Comparison of ENCODE assay signal across 8 cellular contexts in the genomic region with DNA sequence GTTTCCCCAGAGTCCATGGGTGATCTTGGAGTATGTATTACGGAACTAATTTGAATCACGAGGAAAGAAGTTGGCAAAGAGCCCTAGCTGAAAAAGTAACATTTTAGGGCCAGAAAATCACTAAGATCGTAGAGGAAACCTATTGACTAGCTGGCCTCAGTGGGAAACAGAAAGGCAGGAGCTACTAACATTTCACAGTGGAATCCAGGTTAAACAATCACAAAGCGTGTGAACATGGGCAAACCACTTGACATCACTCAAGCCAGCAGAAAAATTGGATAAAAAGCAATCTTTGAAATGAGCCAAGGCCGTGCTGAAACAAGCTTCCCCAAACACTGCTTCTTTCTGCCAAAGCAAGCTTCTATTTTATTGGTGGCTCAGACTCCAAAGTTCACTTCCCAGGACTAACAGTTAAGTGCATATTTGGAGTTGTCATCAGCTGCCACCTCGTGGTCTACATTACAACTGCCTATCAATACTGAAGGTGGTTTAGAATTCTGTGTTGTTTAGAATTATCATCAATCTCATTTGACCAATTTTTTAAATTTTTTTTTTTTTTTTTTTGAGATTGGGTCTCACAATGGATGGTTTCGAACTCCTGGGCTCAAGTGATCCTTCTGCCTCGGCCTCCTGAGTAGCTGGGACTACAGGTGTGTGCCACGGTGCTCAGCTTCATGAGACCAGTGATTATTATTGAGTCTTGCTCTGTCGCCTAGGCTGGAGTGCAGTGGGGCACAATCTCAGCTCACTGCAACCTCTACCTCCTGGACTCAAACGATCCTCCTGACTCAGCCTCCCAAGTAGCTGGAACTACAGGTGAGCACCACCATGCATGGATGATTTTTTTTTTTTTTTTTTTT. TPM values are rescaled to one million over a fixed set of nuclear protein-coding genes. Genes with fewer than 3 reads are reported as not detected.
DNase-seq lines count a peak whose midpoint lies in the region; ATAC-seq and TF ChIP-seq lines count a peak whose summit lies in the region.

No MANE protein-coding gene starts in this region.

- POLR2A ChIA-PET in BJ (lab: Charles Lee) = interaction anchor here (0.6 to 1.5 kb wide), 3 partner anchors 11 to 55 kb away, joined by 3 to 16 read pairs (median 5); a partner anchor contains a TSS

- DNase-seq in BJ (ENCODE audit: low read depth) (no peak), GM23338 (ENCODE audit: low spot score) (peak; percentile 33), ovary (peak in 4 of 5 donors; percentile 43 to 73 (median 54)), HPDE6-E6E7 (ENCODE audit: extremely low spot score) (no peak)
- DNase-seq in activated naive CD8-positive, alpha-beta T cell treated with anti-CD3 and anti-CD28 coated beads for 36 hours = no peak

- H3K27ac Mint-ChIP-seq in GM23338 = peak overlapping the region; percentile 67; the same call in 1 of the 2 replicates
- H3K27ac Mint-ChIP-seq in activated naive CD8-positive, alpha-beta T cell treated with anti-CD3 and anti-CD28 coated beads for 36 hours = peak overlapping the region; percentile 16

- H3K9me3 ChIP-seq in OCI-LY3 (ENCODE audit: insufficient read depth, low read length) = no peaks in the 10 kb centered on the region
- no peaks in the 10 kb centered on the region for H3K9me3 ChIP-seq in gastroesophageal sphincter
- H3K9me3 ChIP-seq in ovary = no peaks in the 10 kb centered on the region

- no peaks in the 10 kb centered on the region; the same call in 2 of the 3 replicates for H3K9me3 Mint-ChIP-seq in GM23338
- no peaks in the 10 kb centered on the region for H3K9me3 Mint-ChIP-seq in activated naive CD8-positive, alpha-beta T cell treated with anti-CD3 and anti-CD28 coated beads for 36 hours

- peaks cover 3% of the 10 kb centered on the region; the same call in 1 of the 3 replicates for H3K4me1 Mint-ChIP-seq in GM23338
- peaks cover 33% of the 10 kb centered on the region for H3K4me1 Mint-ChIP-seq in activated naive CD8-positive, alpha-beta T cell treated with anti-CD3 and anti-CD28 coated beads for 36 hours

- no peaks in the 10 kb centered on the region for H3K27me3 ChIP-seq in BJ (ENCODE audit: control insufficient read depth, insufficient read depth, low read length)
- H3K27me3 ChIP-seq in GM23338 (ENCODE audit: insufficient read depth) = no peaks in the 10 kb centered on the region
- no peaks in the 10 kb centered on the region for H3K27me3 ChIP-seq in OCI-LY3 (ENCODE audit: low read depth, low read length)
- H3K27me3 ChIP-seq in gastroesophageal sphincter = no peaks in the 10 kb centered on the region
- no peaks in the 10 kb centered on the region for H3K27me3 ChIP-seq in ovary

- CTCF ChIA-PET in BJ (lab: Yijun Ruan, JAX) = interaction anchor here (0.7 to 5.5 kb wide), 12 partner anchors 10 to 252 kb away, joined by 3 to 36 read pairs (median 4); a partner anchor contains a TSS

- H3K4me2 ChIP-seq in GM23338 = no peak overlapping the region
- no peak overlapping the region for H3K4me2 ChIP-seq in OCI-LY3 (ENCODE audit: low read length)

- H3K27ac ChIP-seq in GM23338 (ENCODE audit: low read depth) (peak overlapping the region; percentile 64), OCI-LY3 (ENCODE audit: low read length) (no peak overlapping the region), gastroesophageal sphincter (peak overlapping the region; percentile 43 to 77 (median 68)), ovary (peak overlapping the region; percentile 45 to 53)

- peaks cover 57% of the 10 kb centered on the region for H3K36me3 Mint-ChIP-seq in GM23338 (ENCODE audit: low read depth)
- H3K36me3 Mint-ChIP-seq in activated naive CD8-positive, alpha-beta T cell treated with anti-CD3 and anti-CD28 coated beads for 36 hours = peaks cover 44% of the 10 kb centered on the region

- peaks cover 46% of the 10 kb centered on the region for H3F3A ChIP-seq in GM23338 (replicated peaks; ENCODE audit: low read depth)

- H3K4me3 Mint-ChIP-seq in GM23338 = no peak overlapping the region
- H3K4me3 Mint-ChIP-seq in activated naive CD8-positive, alpha-beta T cell treated with anti-CD3 and anti-CD28 coated beads for 36 hours = no peak overlapping the region

- H3K79me2 ChIP-seq in GM23338 (replicated peaks; ENCODE audit: insufficient read depth) = peaks cover 9% of the 10 kb centered on the region
- no peaks in the 10 kb centered on the region for H3K79me2 ChIP-seq in OCI-LY3 (ENCODE audit: low read length)

- 46% methylated on average over 11 of the region's 11 CpGs for WGBS in gastroesophageal sphincter (ENCODE audit: low coverage in 1 of 2), 2 donors
- 31 to 39% (median 36%) methylated on average over 11 of the region's 11 CpGs for WGBS in ovary, 3 donors

- no peak for TF ChIP-seq EP300 in gastroesophageal sphincter (IDR thresholded peaks at IDR 0.05)
- no peak for TF ChIP-seq EP300 in ovary (IDR thresholded peaks at IDR 0.05)

- peaks cover 47% of the 10 kb centered on the region; the same call in 1 of the 2 replicates for H4K20me1 ChIP-seq in GM23338 (replicated peaks; ENCODE audit: insufficient read depth)
- peaks cover 6% of the 10 kb centered on the region for H4K20me1 ChIP-seq in OCI-LY3 (ENCODE audit: insufficient read depth, low read length)

- H3K4me3 ChIP-seq in BJ (ENCODE audit: low read depth, low read length) (no peak overlapping the region), GM23338 (no peak overlapping the region), OCI-LY3 (ENCODE audit: low read length) (no peak overlapping the region), gastroesophageal sphincter (no peak overlapping the region), ovary (no peak overlapping the region)

- intact Hi-C loops in ovary (cut with DNase I) = loop anchor here (1.0 to 5.0 kb wide), 5 partner anchors 166 to 218 kb away; a partner anchor contains a TSS

- TF ChIP-seq POLR2A in gastroesophageal sphincter (IDR thresholded peaks at IDR 0.05) = no peak
- no peak for TF ChIP-seq POLR2A in ovary (IDR thresholded peaks at IDR 0.05)

- peak; percentile 44 for TF ChIP-seq CTCF in BJ (IDR thresholded peaks at IDR 0.05; ENCODE audit: insufficient read depth, low read depth, low read length)
- TF ChIP-seq CTCF in GM23338 (conservative IDR thresholded peaks at IDR 0.05; ENCODE audit: low read depth in 2 of 2) = peak; percentile 28 to 47; a peak in 3 of 4 replicates
- TF ChIP-seq CTCF in OCI-LY3 (IDR thresholded peaks at IDR 0.05; ENCODE audit: low read depth, low read length) = peak; percentile 55
- TF ChIP-seq CTCF in gastroesophageal sphincter (IDR thresholded peaks at IDR 0.05) = peak; percentile 18 to 84 (median 76)
- TF ChIP-seq CTCF in ovary (IDR thresholded peaks at IDR 0.05) = peak; percentile 35 to 87 (median 83)

- no peak overlapping the region for H3K9ac ChIP-seq in OCI-LY3 (ENCODE audit: low read length)

- H3K9me2 ChIP-seq in GM23338 (ENCODE audit: insufficient read depth) = no peaks in the 10 kb centered on the region

- H3K27me3 Mint-ChIP-seq in GM23338 (ENCODE audit: insufficient read depth, low read depth, poor library complexity) = peaks cover 5% of the 10 kb centered on the region
- no peaks in the 10 kb centered on the region for H3K27me3 Mint-ChIP-seq in activated naive CD8-positive, alpha-beta T cell treated with anti-CD3 and anti-CD28 coated beads for 36 hours

- H2AFZ ChIP-seq in GM23338 = no peak overlapping the region
- H2AFZ ChIP-seq in OCI-LY3 (ENCODE audit: low read depth, low read length) = no peak overlapping the region

- H3K36me3 ChIP-seq in BJ (ENCODE audit: control insufficient read depth, insufficient read depth, low read length) (peaks cover 10% of the 10 kb centered on the region), GM23338 (ENCODE audit: insufficient read depth) (peaks cover 39% of the 10 kb centered on the region), OCI-LY3 (replicated peaks; ENCODE audit: low read depth, low read length) (peaks cover 23% of the 10 kb centered on the region), gastroesophageal sphincter (peaks cover 0 to 48% of the 10 kb centered on the region in 2 donors), ovary (no peaks in the 10 kb centered on the region)

- ATAC-seq in GM23338 (peak; percentile 21), gastroesophageal sphincter (peak; percentile 91), HG02763 (IDR thresholded peaks at IDR 0.05; ENCODE audit: unreplicated experiment) (no peak)

- H3K4me1 ChIP-seq in GM23338 (ENCODE audit: insufficient read depth) (no peaks in the 10 kb centered on the region), OCI-LY3 (ENCODE audit: low read length) (no peaks in the 10 kb centered on the region), gastroesophageal sphincter (peaks cover 4 to 18% (median 10%) of the 10 kb centered on the region in 3 donors), ovary (ENCODE audit: insufficient read depth) (peaks cover 6% of the 10 kb centered on the region)

TF ChIP-seq in GM23338, 12 proteins besides CTCF, POLR2A, EP300 and RAD21:
- peak; percentile 9; the same call in 1 of the 2 replicates for TF ChIP-seq POLR2AphosphoS5 (IDR thresholded peaks at IDR 0.05; ENCODE audit: low read depth)
- TF ChIP-seq EZH2 (IDR thresholded peaks at IDR 0.05; ENCODE audit: low read depth, unreplicated experiment) = no peak

RNA-seq across cellular contexts. Expression of a gene that starts 10.6 kb away (rescaled TPM):
- polyA plus RNA-seq in BJ (2011; rRNA removed) (2,590 and 3,048 TPM in 2 replicates), GM23338 (2016; fragmentation: Nextera tagmentation; extraction: Ambion mirVana) (1,755 and 1,834 TPM in 2 replicates), ovary (1,000 to 10,000 TPM; 1,945 to 5,240 TPM)
- 602 and 1,164 TPM in 2 replicates for polyA minus RNA-seq in BJ (2011; rRNA and poly(A)+ RNA removed)
- 1,675 and 2,175 TPM in 2 replicates for total RNA-seq in GM23338 (2014; rRNA removed; shearing (Covaris generic))
- 1,000 to 10,000 TPM; 2,216 to 2,293 TPM for total RNA-seq in activated naive CD8-positive, alpha-beta T cell treated with anti-CD3 and anti-CD28 coated beads for 36 hours
- total RNA-seq in gastroesophageal sphincter (1,000 to 10,000 TPM; 1,014 to 3,120 (median 2,269) TPM), ovary (over 10,000 TPM in 1 of 7 donors, 1,000 to 10,000 TPM in 6; 2,362 to 10,077 (median 2,497) TPM)

RNA-seq across cellular contexts. Expression of a gene that starts 22.8 kb away (rescaled TPM):
- polyA plus RNA-seq in BJ (2011; rRNA removed) (9.6 and 14.9 TPM in 2 replicates), GM23338 (2016; fragmentation: Nextera tagmentation; extraction: Ambion mirVana) (11.5 and 12.1 TPM in 2 replicates), ovary (10 to 100 TPM; 16.0 to 25.8 TPM)
- 12.1 and 12.5 TPM in 2 replicates for polyA minus RNA-seq in BJ (2011; rRNA and poly(A)+ RNA removed)
- 31.1 and 32.5 TPM in 2 replicates for total RNA-seq in GM23338 (2014; rRNA removed; shearing (Covaris generic))
- total RNA-seq in activated naive CD8-positive, alpha-beta T cell treated with anti-CD3 and anti-CD28 coated beads for 36 hours = 10 to 100 TPM; 18.1 to 18.3 TPM
- total RNA-seq in gastroesophageal sphincter (10 to 100 TPM; 32.2 to 66.3 (median 46.9) TPM), ovary (10 to 100 TPM; 23.2 to 60.7 (median 50.9) TPM)

RNA-seq across cellular contexts. Expression of a gene that starts 50.6 kb away (rescaled TPM):
- polyA plus RNA-seq in BJ (2011; rRNA removed) (0.02 and 0.04 TPM in 2 replicates), GM23338 (2016; fragmentation: Nextera tagmentation; extraction: Ambion mirVana) (4.7 and 5.2 TPM in 2 replicates), ovary (under 1 TPM; 0.45 to 0.55 TPM)
- polyA minus RNA-seq in BJ (2011; rRNA and poly(A)+ RNA removed) = 0.05 TPM in 1 of 2 replicates, not detected in the other
- 6.2 and 8.7 TPM in 2 replicates for total RNA-seq in GM23338 (2014; rRNA removed; shearing (Covaris generic))
- under 1 TPM; 0.19 to 0.28 TPM for total RNA-seq in activated naive CD8-positive, alpha-beta T cell treated with anti-CD3 and anti-CD28 coated beads for 36 hours
- total RNA-seq in gastroesophageal sphincter (1 to 10 TPM in 2 of 4 donors, not detected in 2; 1.2 TPM), ovary (under 1 TPM in 5 of 7 donors, not detected in 2; 0.08 to 0.47 (median 0.35) TPM)

Comparison
In these comparisons a context has a peak if more than half of its experiments do, and no peak if none do; other contexts are left out.
1. DNase-seq: peak in GM23338 (single experiment) and ovary (4 of 5); none in BJ (single experiment), activated naive CD8-positive, alpha-beta T cell treated with anti-CD3 and anti-CD28 coated beads for 36 hours (single experiment) and HPDE6-E6E7 (single experiment).
2. Peak in every context shown above with its lines, with median percentiles within 50 percentile points of each other: CTCF ChIP-seq.